28 cellular contexts compared by ENCODE assay signal in the genomic region with DNA sequence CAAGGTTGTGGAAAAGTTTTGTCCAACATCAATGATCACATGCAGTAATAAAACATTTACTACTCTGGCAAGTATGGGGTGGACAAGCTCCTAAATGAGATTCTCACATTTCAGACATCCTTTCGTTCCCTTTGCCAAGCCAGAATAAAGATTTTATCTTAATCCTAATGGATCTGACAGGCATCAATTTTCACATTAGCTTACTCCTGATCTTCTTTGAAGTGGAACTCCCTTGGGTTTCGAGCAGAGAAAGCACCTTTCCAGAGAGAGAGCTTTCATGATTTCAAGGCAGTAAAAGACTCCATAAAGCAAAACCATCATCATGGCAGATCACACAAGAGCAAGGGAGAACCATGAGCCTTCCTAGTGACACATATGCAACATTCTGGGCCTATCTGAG.
"Had no signal": no experiment of that assay in that cellular context is flagged by ENCODE, and none has a peak within 500 bp of the region (broad histone marks: within the 10 kb centered on the region; RNA-seq: fewer than 3 reads in every experiment).

No MANE protein-coding gene starts in this region.

- ATAC-seq: foreskin keratinocyte; left colon; left ventricle myocardium superior; lower lobe of right lung; naive thymus-derived CD8-positive, alpha-beta T cell; sciatic nerve; stimulated activated memory B cell treated with anti-CD40 and anti-IgM and Interleukin-4, amounts not matched to agents 10 μg/mL and 1 μg/mL and 100 μg/mL, for 72 hours; stimulated activated naive CD8-positive, alpha-beta T cell treated with anti-CD3 and anti-CD28 coated beads, Interleukin-15, Interleukin-2, amounts not matched to agents 100 U/mL and 50 U/mL, for 24 hours had no signal

- H3K4me3 Mint-ChIP-seq: dendritic cell treated with granulocyte-macrophage colony-stimulating factor and Interleukin-4, amounts not matched to agents 40 ng/mL and 50 ng/mL, for 4 days; endodermal cell; immature natural killer cell; naive thymus-derived CD8-positive, alpha-beta T cell; nephron progenitor cell; stimulated activated memory B cell treated with anti-CD40 and anti-IgM and Interleukin-4, amounts not matched to agents 10 μg/mL and 1 μg/mL and 100 μg/mL, for 72 hours; type B pancreatic cell had no signal

- H3K36me3 ChIP-seq: esophagus muscularis mucosa, lower lobe of right lung, prostate gland, right atrium auricular region had no signal

- H3K4me1 Mint-ChIP-seq: immature natural killer cell; stimulated activated memory B cell treated with anti-CD40 and anti-IgM and Interleukin-4, amounts not matched to agents 10 μg/mL and 1 μg/mL and 100 μg/mL, for 72 hours had no signal

- H3K4me1 ChIP-seq: foreskin keratinocyte, lower lobe of right lung, prostate gland had no signal

- H3K36me3 Mint-ChIP-seq: immature natural killer cell; naive thymus-derived CD8-positive, alpha-beta T cell; stimulated activated memory B cell treated with anti-CD40 and anti-IgM and Interleukin-4, amounts not matched to agents 10 μg/mL and 1 μg/mL and 100 μg/mL, for 72 hours had no signal

- H3K27me3 Mint-ChIP-seq: dendritic cell treated with granulocyte-macrophage colony-stimulating factor and Interleukin-4, amounts not matched to agents 40 ng/mL and 50 ng/mL, for 4 days; type B pancreatic cell had no signal

- H3K27me3 ChIP-seq: esophagus muscularis mucosa, foreskin keratinocyte, right atrium auricular region, testis, tibial artery had no signal

- H3K4me3 ChIP-seq: esophagus muscularis mucosa, lower lobe of right lung, prostate gland, right atrium auricular region, smooth muscle cell, testis, tibial artery had no signal

- DNase-seq: effector CD8-positive, alpha-beta T cell; endodermal cell; foreskin keratinocyte; hypothalamus; immature natural killer cell; islet precursor cell; kidney glomerular epithelial cell; left colon; left ventricle myocardium superior; lower lobe of right lung; naive thymus-derived CD8-positive, alpha-beta T cell; nephron progenitor cell; nucleus accumbens; stimulated activated CD4-positive, alpha-beta T cell treated with anti-CD3 and anti-CD28 coated beads, Interleukin-12 subunit alpha, Interleukin-12 subunit beta, amount 100 ng/mL, for 4 hours; stimulated activated CD4-positive, alpha-beta T cell treated with anti-CD3 and anti-CD28 coated beads, Interleukin-2, amount 100 ng/mL, for 24 hours; stimulated activated CD4-positive, alpha-beta T cell treated with anti-CD3 and anti-CD28 coated beads, Interleukin-4, amount 100 ng/mL, for 4 hours; stimulated activated naive CD8-positive, alpha-beta T cell treated with anti-CD3 and anti-CD28 coated beads, Interleukin-15, Interleukin-2, amounts not matched to agents 100 U/mL and 50 U/mL, for 24 hours; substantia nigra; testis; tibial artery had no signal

- H3K9me3 ChIP-seq: esophagus muscularis mucosa, lower lobe of right lung, prostate gland, right atrium auricular region, testis, tibial artery had no signal

- H3K4me2 ChIP-seq: smooth muscle cell had no signal

- H3K27ac Mint-ChIP-seq: dendritic cell treated with granulocyte-macrophage colony-stimulating factor and Interleukin-4, amounts not matched to agents 40 ng/mL and 50 ng/mL, for 4 days; endodermal cell; immature natural killer cell; naive thymus-derived CD8-positive, alpha-beta T cell; nephron progenitor cell; stimulated activated memory B cell treated with anti-CD40 and anti-IgM and Interleukin-4, amounts not matched to agents 10 μg/mL and 1 μg/mL and 100 μg/mL, for 72 hours; type B pancreatic cell had no signal

- H3K9me3 Mint-ChIP-seq: dendritic cell treated with granulocyte-macrophage colony-stimulating factor and Interleukin-4, amounts not matched to agents 40 ng/mL and 50 ng/mL, for 4 days; endodermal cell; immature natural killer cell; naive thymus-derived CD8-positive, alpha-beta T cell; type B pancreatic cell had no signal

- H3K27ac ChIP-seq: esophagus muscularis mucosa, foreskin keratinocyte, lower lobe of right lung, prostate gland, right atrium auricular region, testis, tibial artery had no signal
